7 cellular contexts compared by ENCODE assay signal in genomic region chr7:43193061-43193460, GRCh38.
"Had no signal": no experiment of that assay in that cellular context is flagged by ENCODE, and none has a peak within 500 bp of the region (broad histone marks: within the 10 kb centered on the region; RNA-seq: fewer than 3 reads in every experiment).

No MANE protein-coding gene starts in this region.

- H3K4me3 ChIP-seq: HAP-1 had no signal

- H3K4me1 ChIP-seq: HAP-1 had no signal

- H3K9me3 ChIP-seq: HAP-1 had no signal

- H3K27ac ChIP-seq: HL-60 had no signal

- H3K9me3 Mint-ChIP-seq: HFFc6, IgD-negative memory B cell had no signal

- H3K4me1 Mint-ChIP-seq: IgD-negative memory B cell had no signal

- H3K4me3 Mint-ChIP-seq: HFFc6, IgD-negative memory B cell had no signal

- ATAC-seq: HCT116, HepG2 had no signal

- DNase-seq: GOT3, HFFc6 had no signal

- H3K27ac Mint-ChIP-seq: HFFc6, IgD-negative memory B cell had no signal

- H3K36me3 ChIP-seq: HAP-1 had no signal
